In genomic region chr4:4524364-4524763, GRCh38 we compare ENCODE assay signal across 8 cellular contexts. TPM values are rescaled to one million over a fixed set of nuclear protein-coding genes. Genes with fewer than 3 reads are reported as not detected.
DNase-seq lines count a peak whose midpoint lies in the region; ATAC-seq and TF ChIP-seq lines count a peak whose summit lies in the region.

No MANE protein-coding gene starts in this region.

- peak overlapping the region; percentile 26 for H3K27ac ChIP-seq in OCI-LY7 (ENCODE audit: low read depth, low read length, poor library complexity, severe bottlenecking)

- H3K36me3 Mint-ChIP-seq in CD14-positive monocyte: peaks cover 32 to 36% of the 10 kb centered on the region in 2 donors

- DNase-seq in OCI-LY7 (ENCODE audit: low spot score) (peak; percentile 82), epithelial cell of proximal tubule (ENCODE audit: low read depth) (no peak), left cardiac atrium (no peak), head of caudate nucleus (no peak), CD14-positive monocyte (ENCODE audit: low spot score) (no peak), HuH-7 (ENCODE audit: low spot score) (no peak)

- H3K4me1 ChIP-seq in OCI-LY7 (ENCODE audit: insufficient read depth, low read length, poor library complexity, severe bottlenecking): peaks cover 18% of the 10 kb centered on the region

- peaks cover 9% of the 10 kb centered on the region; the same call in 1 of the 2 replicates for H3K79me2 ChIP-seq in OCI-LY7 (ENCODE audit: insufficient read depth, low read depth, low read length)

- CTCF ChIA-PET in OCI-LY7 (lab: Charles Lee; ENCODE audit: unreplicated experiment): interaction anchor here (1.1 kb wide), 1 partner anchor 18 kb away, joined by 4 read pairs; the partner anchor contains the start of gene STX18

- peak; percentile 99 for ATAC-seq in GM18868 (IDR thresholded peaks at IDR 0.05; ENCODE audit: unreplicated experiment)
- ATAC-seq in HG02678 (IDR thresholded peaks at IDR 0.05; ENCODE audit: unreplicated experiment): peak; percentile 100
- ATAC-seq in left cardiac atrium: no peak

- no TSS peak for BruUV-seq in OCI-LY7 (replicated peaks; lab: Mats Ljungman, UMichigan)

- no peak overlapping the region for H2AFZ ChIP-seq in OCI-LY7 (ENCODE audit: low read length)

- H3K4me3 Mint-ChIP-seq in CD14-positive monocyte: no peak overlapping the region

- intact Hi-C loops in OCI-LY7 (cut with micrococcal nuclease; ENCODE audit: unreplicated experiment): no loop called here
- intact Hi-C loops in left cardiac atrium (cut with DNase I): no loop called here
- intact Hi-C loops in head of caudate nucleus (cut with DNase I): no loop called here
- intact Hi-C loops in CD14-positive monocyte (cut with micrococcal nuclease): no loop called here

- H3K4me1 Mint-ChIP-seq in CD14-positive monocyte: peaks cover 2% of the 10 kb centered on the region

- TF ChIP-seq CTCF in OCI-LY7 (conservative IDR thresholded peaks at IDR 0.05; ENCODE audit: low read length) (peak; percentile 65), epithelial cell of proximal tubule (conservative IDR thresholded peaks at IDR 0.05; ENCODE audit: low read depth, low read length) (peak; percentile 34), CD14-positive monocyte (IDR thresholded peaks at IDR 0.05) (no peak)

- peak overlapping the region in 2 of 7 donors; percentile 30 to 63 for H3K27ac Mint-ChIP-seq in CD14-positive monocyte

- no peaks in the 10 kb centered on the region for H3K9me2 ChIP-seq in OCI-LY7 (ENCODE audit: insufficient read depth, low read length)

- H3K4me3 ChIP-seq in OCI-LY7 (ENCODE audit: low read depth, low read length, poor library complexity, severe bottlenecking) (peak overlapping the region; percentile 22), epithelial cell of proximal tubule (ENCODE audit: low read depth, low read length) (no peak overlapping the region)

- H3K9me3 ChIP-seq in OCI-LY7 (ENCODE audit: low read length): no peaks in the 10 kb centered on the region

- H3K9me3 Mint-ChIP-seq in CD14-positive monocyte: no peaks in the 10 kb centered on the region

- H3K27me3 Mint-ChIP-seq in CD14-positive monocyte (ENCODE audit: low read depth in 3 of 3): no peaks in the 10 kb centered on the region

- peaks cover 7% of the 10 kb centered on the region; the same call in 1 of the 2 replicates for H3K36me3 ChIP-seq in OCI-LY7 (ENCODE audit: insufficient read depth, low read length)

- H3K4me2 ChIP-seq in OCI-LY7 (ENCODE audit: low read length): peak overlapping the region; percentile 55

- H4K20me1 ChIP-seq in OCI-LY7 (ENCODE audit: insufficient read depth, low read length): no peaks in the 10 kb centered on the region; the same call in 1 of the 2 replicates

- POLR2A ChIA-PET in OCI-LY7 (lab: Charles Lee): interaction anchor here (0.6 to 3.2 kb wide), 10 partner anchors 8 to 38 kb away, joined by 3 to 30 read pairs (median 3); partner anchors contain the start of gene STX18

RNA-seq across cellular contexts. Expression of gene STX18, which starts 17.5 kb away (rescaled TPM):
- total RNA-seq in OCI-LY7 (2014; rRNA removed; shearing (Covaris generic)): 27.5 and 30.6 TPM in 2 replicates
- total RNA-seq in OCI-LY7 (2022) (35.2 and 36.1 TPM in 2 replicates), epithelial cell of proximal tubule (23.9 and 30.0 TPM in 2 replicates), left cardiac atrium (10 to 100 TPM; 13.0 to 18.2 TPM)
- polyA plus RNA-seq in CD14-positive monocyte: 10 to 100 TPM; 19.0 to 19.6 TPM

Comparison
In these comparisons a context has a peak if more than half of its experiments do, and no peak if none do; other contexts are left out.
1. ATAC-seq: peak in GM18868 (single experiment) and HG02678 (single experiment); none in left cardiac atrium (0 of 2).